14 cellular contexts compared by ENCODE assay signal in genomic region chr2:85523062-85523905, GRCh38. TPM values are rescaled to one million over a fixed set of nuclear protein-coding genes. Genes with fewer than 3 reads are reported as not detected.
A peak's percentile ranks its signal among the peaks of the same experiment; 100 is the strongest.
DNase-seq lines count a peak whose midpoint lies in the region; ATAC-seq and TF ChIP-seq lines count a peak whose summit lies in the region.
"Had no signal": no experiment of that assay in that cellular context is flagged by ENCODE, and none has a peak within 500 bp of the region (broad histone marks: within the 10 kb centered on the region; RNA-seq: fewer than 3 reads in every experiment).

No MANE protein-coding gene starts in this region.

- DNase-seq in NCI-H82 (lab: John Stamatoyannopoulos, UW), result peak; percentile 31
- DNase-seq in NCI-H82 treated with DMSO at 0.1 percent for 48 hours (lab: John Stamatoyannopoulos, UW; ENCODE audit: unreplicated experiment), result no peak
- no peak for DNase-seq in vagina (ENCODE audit: extremely low spot score in 2 of 2)
- no peak for DNase-seq in NCI-H524 treated with DMSO at 0.1 percent for 48 hours (lab: John Stamatoyannopoulos, UW)
- DNase-seq in activated CD4-positive, alpha-beta T cell treated with anti-CD3 and anti-CD28 coated beads, Interleukin-2, amount 50 U/mL, for 48 hours, result no peak
- no peak for DNase-seq in dermis blood vessel endothelial cell
- DNase-seq: activated effector memory CD4-positive, alpha-beta T cell treated with Interleukin-2 at 50 U/mL for 16 hours; aorta; effector memory CD4-positive, alpha-beta T cell; NCI-H1417 had no signal

- no peak overlapping the region for H3K4me3 Mint-ChIP-seq in nephron
- H3K4me3 Mint-ChIP-seq: stimulated activated effector memory CD8-positive, alpha-beta T cell treated with anti-CD3 and anti-CD28 coated beads, Interleukin-12 subunit alpha, Interleukin-12 subunit beta, amount 100 ng/mL, for 72 hours had no signal

- intact Hi-C loops in vagina (cut with DNase I), result no loop called here

- peaks cover 19% of the 10 kb centered on the region for H3K4me1 ChIP-seq in vagina

- TF ChIP-seq POLR2A in vagina (IDR thresholded peaks at IDR 0.05), result no peak

- H3K27ac Mint-ChIP-seq in nephron, result peak overlapping the region; percentile 52 to 79 (median 78)
- H3K27ac Mint-ChIP-seq: stimulated activated effector memory CD8-positive, alpha-beta T cell treated with anti-CD3 and anti-CD28 coated beads, Interleukin-12 subunit alpha, Interleukin-12 subunit beta, amount 100 ng/mL, for 72 hours had no signal

- H3K9me3 ChIP-seq in vagina, result no peaks in the 10 kb centered on the region

- H3K36me3 ChIP-seq in vagina, result no peaks in the 10 kb centered on the region

- no peaks in the 10 kb centered on the region for H3K36me3 Mint-ChIP-seq in nephron (ENCODE audit: low read depth)
- H3K36me3 Mint-ChIP-seq: stimulated activated effector memory CD8-positive, alpha-beta T cell treated with anti-CD3 and anti-CD28 coated beads, Interleukin-12 subunit alpha, Interleukin-12 subunit beta, amount 100 ng/mL, for 72 hours had no signal

- peaks cover 3% of the 10 kb centered on the region for H3K9me3 Mint-ChIP-seq in nephron
- H3K9me3 Mint-ChIP-seq: stimulated activated effector memory CD8-positive, alpha-beta T cell treated with anti-CD3 and anti-CD28 coated beads, Interleukin-12 subunit alpha, Interleukin-12 subunit beta, amount 100 ng/mL, for 72 hours had no signal

- TF ChIP-seq CTCF in nephron (IDR thresholded peaks at IDR 0.05; ENCODE audit: unreplicated experiment in 3 of 3) (no peak), vagina (IDR thresholded peaks at IDR 0.05) (no peak)

- peak; percentile 41 for ATAC-seq in esophagus mucosa
- ATAC-seq: stimulated activated effector memory CD8-positive, alpha-beta T cell treated with anti-CD3 and anti-CD28 coated beads, Interleukin-12 subunit alpha, Interleukin-12 subunit beta, amount 100 ng/mL, for 72 hours had no signal

- peak overlapping the region; percentile 65 for H3K27ac ChIP-seq in vagina
- H3K27ac ChIP-seq: KMS-11 had no signal

- peaks cover 40% of the 10 kb centered on the region for H3K4me1 Mint-ChIP-seq in nephron
- H3K4me1 Mint-ChIP-seq: stimulated activated effector memory CD8-positive, alpha-beta T cell treated with anti-CD3 and anti-CD28 coated beads, Interleukin-12 subunit alpha, Interleukin-12 subunit beta, amount 100 ng/mL, for 72 hours had no signal

- H3K4me3 ChIP-seq in vagina, result no peak overlapping the region

- H3K27me3 Mint-ChIP-seq in nephron (ENCODE audit: low read depth), result no peaks in the 10 kb centered on the region

- no peaks in the 10 kb centered on the region for H3K27me3 ChIP-seq in vagina

RNA-seq across cellular contexts. Expression of gene MAT2A, which starts 15.7 kb away (rescaled TPM):
- total RNA-seq in esophagus mucosa (235 TPM), vagina (177 TPM), dermis blood vessel endothelial cell (64.3 and 89.6 TPM in 2 replicates)

RNA-seq across cellular contexts. Expression of gene GGCX, which starts 38.0 kb away (rescaled TPM):
- 26.5 TPM for total RNA-seq in esophagus mucosa
- total RNA-seq in vagina, result 18.2 TPM
- 57.3 and 58.7 TPM in 2 replicates for total RNA-seq in dermis blood vessel endothelial cell

RNA-seq across cellular contexts. Expression of gene VAMP8, which starts 54.1 kb away (rescaled TPM):
- 264 TPM for total RNA-seq in esophagus mucosa
- total RNA-seq in vagina, result 46.2 TPM
- total RNA-seq in dermis blood vessel endothelial cell, result 6.8 and 7.5 TPM in 2 replicates
